ENCODE assay signal across 24 cellular contexts in genomic region chr3:14926592-14926991, GRCh38.
"Had no signal": no experiment of that assay in that cellular context is flagged by ENCODE, and none has a peak within 500 bp of the region (broad histone marks: within the 10 kb centered on the region; RNA-seq: fewer than 3 reads in every experiment).

No MANE protein-coding gene starts in this region.

- H3K27ac ChIP-seq: SJSA1, SK-N-MC had no signal

- H3K36me3 ChIP-seq: MG63, SJSA1 had no signal

- FAIRE-seq: HTR-8/SVneo, RCC 7860 had no signal

- H3K27me3 ChIP-seq: MG63, SJSA1 had no signal

- H3K4me3 ChIP-seq: MG63, SJSA1, SK-N-MC had no signal

- DNase-seq: Karpas-422, KG1, MG63, MV-4-11, NCI-H1048, NCI-H1105, NCI-H1417, NCI-H1436 treated with DMSO at 0.1 percent for 48 hours, NCI-H1694, NCI-H187 treated with DMSO at 0.1 percent for 48 hours, NCI-H2029 treated with DMSO at 0.1 percent for 48 hours, NCI-H2171 treated with DMSO at 0.1 percent for 48 hours, NCI-H345, NCI-H446 treated with DMSO at 0.1 percent for 48 hours, NCI-H510A treated with DMSO at 0.1 percent for 48 hours, NCI-H526, NCI-H82, Right ventricle myocardium superior, RPMI8226, SIG-M5 had no signal

- H3K9me3 ChIP-seq: MG63, SJSA1 had no signal

- H3K4me1 ChIP-seq: SJSA1 had no signal
